Comparison of ENCODE assay signal across 1 cellular context in genomic region chr3:183548262-183548769, GRCh38.
TF ChIP-seq lines count a peak whose summit lies in the region.

No MANE protein-coding gene starts in this region.

TF ChIP-seq in WTC11, 78 proteins besides CTCF, POLR2A, EP300 and RAD21 (continued from another document):
- TF ChIP-seq ATF6 (CRISPR knock-in tag; IDR thresholded peaks at IDR 0.05) = no peak
- no peak for TF ChIP-seq ZNF121 (CRISPR knock-in tag; IDR thresholded peaks at IDR 0.05)
- no peak for TF ChIP-seq ZMAT4 (CRISPR knock-in tag; IDR thresholded peaks at IDR 0.05)
TF ChIP-seq in WTC11: peak in this region for 0.
